ENCODE assay signal across 8 cellular contexts in genomic region chr5:140564196-140565023, GRCh38. TPM values are rescaled to one million over a fixed set of nuclear protein-coding genes. Genes with fewer than 3 reads are reported as not detected.
DNase-seq lines count a peak whose midpoint lies in the region; ATAC-seq and TF ChIP-seq lines count a peak whose summit lies in the region.

A gene with protein sequence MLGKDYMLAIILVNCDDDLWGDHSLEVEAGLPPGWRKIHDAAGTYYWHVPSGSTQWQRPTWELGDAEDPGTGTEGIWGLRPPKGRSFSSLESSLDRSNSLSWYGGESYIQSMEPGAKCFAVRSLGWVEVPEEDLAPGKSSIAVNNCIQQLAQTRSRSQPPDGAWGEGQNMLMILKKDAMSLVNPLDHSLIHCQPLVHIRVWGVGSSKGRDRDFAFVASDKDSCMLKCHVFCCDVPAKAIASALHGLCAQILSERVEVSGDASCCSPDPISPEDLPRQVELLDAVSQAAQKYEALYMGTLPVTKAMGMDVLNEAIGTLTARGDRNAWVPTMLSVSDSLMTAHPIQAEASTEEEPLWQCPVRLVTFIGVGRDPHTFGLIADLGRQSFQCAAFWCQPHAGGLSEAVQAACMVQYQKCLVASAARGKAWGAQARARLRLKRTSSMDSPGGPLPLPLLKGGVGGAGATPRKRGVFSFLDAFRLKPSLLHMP (minus strand): TSS chr5:140564598. CDS start chr5:140564245, 353 bp downstream.
Gene SLC35A4 (plus strand): TSS chr5:140564828. CDS start chr5:140567170, 2,342 bp downstream.

- H3K27me3 Mint-ChIP-seq in activated B cell treated with CpG ODN at 0.5 μM for 24 hours (no peaks in the 10 kb centered on the region), immature natural killer cell (ENCODE audit: low read depth in 3 of 3) (peaks cover 9 to 13% (median 11%) of the 10 kb centered on the region in 3 donors)

- H3K27ac Mint-ChIP-seq in activated B cell treated with CpG ODN at 0.5 μM for 24 hours: peak within 1 kb of the TSS; percentile 90
- peak within 1 kb of the TSS; percentile 95 to 99 (median 97) for H3K27ac Mint-ChIP-seq in immature natural killer cell

- peak within 1 kb of the TSS; percentile 92 for H3K27ac ChIP-seq in caudate nucleus (ENCODE audit: low read depth, low read length)

- H3K4me1 Mint-ChIP-seq in activated B cell treated with CpG ODN at 0.5 μM for 24 hours (peaks cover 57% of the 10 kb centered on the region), immature natural killer cell (peaks cover 43 to 67% of the 10 kb centered on the region in 2 donors)

- CTCF ChIA-PET in AG04449 (lab: Yijun Ruan, JAX) (interaction anchor here (1.3 to 3.2 kb wide), 5 partner anchors 15 to 206 kb away, joined by 3 to 19 read pairs (median 12); partner anchors contain the start of genes EIF4EBP3 and TMCO6), activated B cell treated with CpG ODN at 0.5 μM for 24 hours (lab: Charles Lee) (no interaction called here)

- ATAC-seq in GM18907 (IDR thresholded peaks at IDR 0.05; ENCODE audit: unreplicated experiment) (peak; percentile 91), HG03175 (IDR thresholded peaks at IDR 0.05; ENCODE audit: unreplicated experiment) (peak; percentile 89), activated B cell treated with CpG ODN at 0.5 μM for 24 hours (ENCODE audit: low read depth) (peak; percentile 90)

- no peaks in the 10 kb centered on the region for H3K9me3 Mint-ChIP-seq in activated B cell treated with CpG ODN at 0.5 μM for 24 hours
- H3K9me3 Mint-ChIP-seq in immature natural killer cell: no peaks in the 10 kb centered on the region

- intact Hi-C loops in activated B cell treated with CpG ODN at 0.5 μM for 24 hours (cut with micrococcal nuclease): loop anchor here (1.0 kb wide), 10 partner anchors 8 to 389 kb away; partner anchors contain the start of genes ANKHD1, CYSTM1, EIF4EBP3 and HARS1

- TF ChIP-seq CTCF in AG04449 (IDR thresholded peaks at IDR 0.05; ENCODE audit: insufficient read depth, low read length, missing control alignments) (no peak), activated B cell treated with CpG ODN at 0.5 μM for 24 hours (IDR thresholded peaks at IDR 0.05) (no peak)

- peaks cover 44% of the 10 kb centered on the region for H3K36me3 Mint-ChIP-seq in activated B cell treated with CpG ODN at 0.5 μM for 24 hours (ENCODE audit: low read depth)
- peaks cover 0 to 8% (median 3%) of the 10 kb centered on the region in 3 donors for H3K36me3 Mint-ChIP-seq in immature natural killer cell

- POLR2A ChIA-PET in AG04449 (lab: Yijun Ruan, JAX) (interaction anchor here (0.5 to 1.2 kb wide), 5 partner anchors 16 to 1101 kb away, joined by 3 to 11 read pairs (median 3); partner anchors contain the start of genes EIF4EBP3 and WDR55), activated B cell treated with CpG ODN at 0.5 μM for 24 hours (lab: Charles Lee) (interaction anchor here (0.6 to 3.6 kb wide), 10 partner anchors 13 to 136 kb away, joined by 3 to 39 read pairs (median 5); partner anchors contain the start of genes EIF4EBP3, IK, NDUFA2 and ZMAT2)

- H3K4me3 Mint-ChIP-seq in activated B cell treated with CpG ODN at 0.5 μM for 24 hours (peak within 1 kb of the TSS; percentile 98), immature natural killer cell (peak within 1 kb of the TSS; percentile 88 to 94 (median 93))

- H3K4me3 ChIP-seq in AG04449 (ENCODE audit: low read depth, low read length): peak within 1 kb of the TSS; percentile 96

- DNase-seq in AG04449 (ENCODE audit: low read depth, low spot score) (peak; percentile 94), NCI-H345 (lab: John Stamatoyannopoulos, UW) (peak; percentile 99), activated B cell treated with CpG ODN at 0.5 μM for 24 hours (peak; percentile 89), caudate nucleus (lab: John Stamatoyannopoulos, UW) (peak; percentile 80 to 100 (median 98)), immature natural killer cell (peak; percentile 99), smooth muscle cell of the brain vasculature (ENCODE audit: low read depth, low spot score) (peak; percentile 99)

RNA-seq across cellular contexts. Expression of the first gene that starts in this region (rescaled TPM):
- 36.0 and 37.5 TPM in 2 replicates for total RNA-seq in activated B cell treated with CpG ODN at 0.5 μM for 24 hours
- 1 to 10 TPM in 2 of 3 donors, under 1 TPM in 1; 0.94 to 3.5 (median 3.0) TPM for polyA plus RNA-seq in immature natural killer cell

RNA-seq across cellular contexts. Expression of gene SLC35A4, which starts in this region (rescaled TPM):
- total RNA-seq in activated B cell treated with CpG ODN at 0.5 μM for 24 hours: 76.0 and 77.9 TPM in 2 replicates
- 100 to 1,000 TPM in 2 of 3 donors, 10 to 100 TPM in 1; 73.3 to 134 (median 131) TPM for polyA plus RNA-seq in immature natural killer cell

Comparison
In these comparisons a context has a peak if more than half of its experiments do, and no peak if none do; other contexts are left out.
1. Peak in every context shown above with its lines: DNase-seq, ATAC-seq, H3K4me3 ChIP-seq and H3K27ac ChIP-seq.